In genomic region chr1:3622102-3622501, GRCh38 we compare ENCODE assay signal across 11 cellular contexts. TPM values are rescaled to one million over a fixed set of nuclear protein-coding genes. Genes with fewer than 3 reads are reported as not detected.
DNase-seq lines count a peak whose midpoint lies in the region; ATAC-seq, FAIRE-seq and TF ChIP-seq lines count a peak whose summit lies in the region.
"Not testable (repeated sequence)": the region's sequence is repeated elsewhere in the genome, so short reads cannot be mapped to it uniquely, and the experiment has no call there.
"Had no signal": no experiment of that assay in that cellular context is flagged by ENCODE, and none has a peak within 500 bp of the region (broad histone marks: within the 10 kb centered on the region; RNA-seq: fewer than 3 reads in every experiment).

No MANE protein-coding gene starts in this region.

- TF ChIP-seq EP300 in K562 (IDR thresholded peaks at IDR 0.05; ENCODE audit: low read length): not testable (repeated sequence)

- not testable (repeated sequence) for H3K27me3 ChIP-seq in CD8-positive, alpha-beta T cell (ENCODE audit: insufficient read depth, low read length); naive thymus-derived CD4-positive, alpha-beta T cell (ENCODE audit: control insufficient read depth in 2 of 2, insufficient read depth in 2 of 2, low read length in 2 of 2)
- H3K27me3 ChIP-seq in K562 (ENCODE audit: control insufficient read depth in 2 of 2, insufficient read depth in 2 of 2, low read length in 2 of 2): peaks cover 12 to 40% of the 10 kb centered on the region in 2 experiments; a peak in 4 of 5 replicates

- H3K4me2 ChIP-seq in K562 (ENCODE audit: insufficient read depth, low read length): not testable (repeated sequence)

- POLR2A ChIA-PET in CD8-positive, alpha-beta T cell (lab: Charles Lee); activated CD4-positive, alpha-beta T cell treated with anti-CD3 and anti-CD28 coated beads, Interleukin-2, amount 10 ng/mL, durations not matched to agents 7 days and 5 days (lab: Charles Lee); K562 (lab: Yijun Ruan, JAX): not testable (repeated sequence)
- POLR2A ChIA-PET in naive thymus-derived CD4-positive, alpha-beta T cell (lab: Charles Lee): interaction anchor here (1.1 kb wide), 1 partner anchor 10 kb away, joined by 3 read pairs; the partner anchor contains the start of gene MEGF6

- H3K27ac Mint-ChIP-seq in CD8-positive, alpha-beta T cell; nephron progenitor cell; type B pancreatic cell: not testable (repeated sequence)
- H3K27ac Mint-ChIP-seq in IgD-negative memory B cell (peak overlapping the region in 2 of 3 donors; percentile 14 to 57), glutamatergic neuron (ENCODE audit: unreplicated experiment) (peak overlapping the region; percentile 64)
- peak overlapping the region; percentile 50 for H3K27ac Mint-ChIP-seq in activated CD4-positive, alpha-beta T cell treated with anti-CD3 and anti-CD28 coated beads, Interleukin-2, amount 10 ng/mL, durations not matched to agents 7 days and 5 days
- H3K27ac Mint-ChIP-seq in naive thymus-derived CD4-positive, alpha-beta T cell: peak overlapping the region in 7 of 9 donors; percentile 7 to 98 (median 66)

- CTCF ChIA-PET in CD8-positive, alpha-beta T cell (lab: Charles Lee): interaction anchor here (0.9 to 6.0 kb wide), 9 partner anchors 8 to 169 kb away, joined by 3 to 59 read pairs (median 5); no protein-coding TSS in a partner anchor
- CTCF ChIA-PET in activated CD4-positive, alpha-beta T cell treated with anti-CD3 and anti-CD28 coated beads, Interleukin-2, amount 10 ng/mL, durations not matched to agents 7 days and 5 days (lab: Charles Lee): not testable (repeated sequence)
- CTCF ChIA-PET in K562 (lab: Yijun Ruan, JAX; ENCODE audit: low intra/inter-chr PET ratio): interaction anchor here (0.6 to 1.9 kb wide), 4 partner anchors 130 to 206 kb away, joined by 3 to 8 read pairs (median 6); partner anchors contain the start of gene ARHGEF16
- CTCF ChIA-PET in naive thymus-derived CD4-positive, alpha-beta T cell (lab: Charles Lee): interaction anchor here (0.9 to 5.3 kb wide), 7 partner anchors 57 to 173 kb away, joined by 3 to 39 read pairs (median 3); no protein-coding TSS in a partner anchor

- H2AFZ ChIP-seq in K562 (ENCODE audit: low read depth, low read length): not testable (repeated sequence)

- not testable (repeated sequence) for TF ChIP-seq POLR2A in K562 (conservative IDR thresholded peaks at IDR 0.05)

- in situ Hi-C loops in K562 (cut with MboI): loop anchor here (5.0 kb wide), 1 partner anchor 180 kb away; no protein-coding TSS in a partner anchor

- not testable (repeated sequence) for DNase-seq in CD8-positive, alpha-beta T cell; activated CD4-positive, alpha-beta T cell treated with anti-CD3 and anti-CD28 coated beads, Interleukin-2, amount 10 ng/mL, durations not matched to agents 7 days and 5 days; K562 (ENCODE audit: extremely low read depth in 1 of 4, low spot score in 3 of 4); glutamatergic neuron; naive thymus-derived CD4-positive, alpha-beta T cell; nephron progenitor cell; type B pancreatic cell (ENCODE audit: extremely low spot score, unreplicated experiment)

- peak overlapping the region; percentile 57 for H3K4me3 Mint-ChIP-seq in CD8-positive, alpha-beta T cell
- H3K4me3 Mint-ChIP-seq in IgD-negative memory B cell (peak overlapping the region in 3 of 4 donors; percentile 20 to 63 (median 63)), nephron progenitor cell (peak overlapping the region; percentile 72), type B pancreatic cell (peak overlapping the region; percentile 99)
- not testable (repeated sequence) for H3K4me3 Mint-ChIP-seq in activated CD4-positive, alpha-beta T cell treated with anti-CD3 and anti-CD28 coated beads, Interleukin-2, amount 10 ng/mL, durations not matched to agents 7 days and 5 days; glutamatergic neuron (ENCODE audit: unreplicated experiment)
- H3K4me3 Mint-ChIP-seq in naive thymus-derived CD4-positive, alpha-beta T cell: peak overlapping the region in 9 of 10 donors; percentile 35 to 99 (median 93)

- peaks cover 33% of the 10 kb centered on the region for H3K4me1 ChIP-seq in CD8-positive, alpha-beta T cell (ENCODE audit: insufficient read depth, low read length)
- peaks cover 10 to 33% of the 10 kb centered on the region in 2 experiments; a peak in 4 of 5 replicates for H3K4me1 ChIP-seq in K562 (replicated peaks in 1 of 2; ENCODE audit: control insufficient read depth in 2 of 2, insufficient read depth in 2 of 2, low read length in 2 of 2)
- peaks cover 22 to 26% of the 10 kb centered on the region in 2 donors for H3K4me1 ChIP-seq in naive thymus-derived CD4-positive, alpha-beta T cell (ENCODE audit: control insufficient read depth in 2 of 2, insufficient read depth in 2 of 2, low read length in 2 of 2)

- 3% methylated on average over 9 of the region's 9 CpGs for WGBS in K562 (ENCODE audit: insufficient coverage, low coverage, missing lambda C conversion rate)

- not testable (repeated sequence) for BruUV-seq in K562 (replicated peaks; lab: Mats Ljungman, UMichigan)

- peaks cover 13% of the 10 kb centered on the region; the same call in 1 of the 2 replicates for H4K20me1 ChIP-seq in K562 (replicated peaks; ENCODE audit: control insufficient read depth, insufficient read depth, low read length)

- not testable (repeated sequence) for H3K9ac ChIP-seq in K562 (ENCODE audit: insufficient read depth in 1 of 2, low read depth in 2 of 2, low read length in 2 of 2)

- not testable (repeated sequence) for TF ChIP-seq RAD21 in K562 (CRISPR knock-in tag; conservative IDR thresholded peaks at IDR 0.05 in 1 of 2, IDR thresholded peaks at IDR 0.05 in 1 of 2)

- not testable (repeated sequence) for H3K9me3 ChIP-seq in CD8-positive, alpha-beta T cell (ENCODE audit: low read length); K562 (replicated peaks; ENCODE audit: control insufficient read depth, insufficient read depth, low read depth, low read length); naive thymus-derived CD4-positive, alpha-beta T cell (ENCODE audit: control insufficient read depth in 2 of 3, low read length in 3 of 3)

- FAIRE-seq in K562 (lab: Jason Lieb, UNC): not testable (repeated sequence)

- peaks cover 47% of the 10 kb centered on the region for H3K4me1 Mint-ChIP-seq in CD8-positive, alpha-beta T cell (ENCODE audit: low read depth)
- H3K4me1 Mint-ChIP-seq in IgD-negative memory B cell: peaks cover 26 to 27% (median 26%) of the 10 kb centered on the region in 3 donors
- H3K4me1 Mint-ChIP-seq in activated CD4-positive, alpha-beta T cell treated with anti-CD3 and anti-CD28 coated beads, Interleukin-2, amount 10 ng/mL, durations not matched to agents 7 days and 5 days: peaks cover 39% of the 10 kb centered on the region
- not testable (repeated sequence) for H3K4me1 Mint-ChIP-seq in glutamatergic neuron (ENCODE audit: low read depth, unreplicated experiment)
- peaks cover 33 to 63% (median 48%) of the 10 kb centered on the region in 7 donors for H3K4me1 Mint-ChIP-seq in naive thymus-derived CD4-positive, alpha-beta T cell
- H3K4me1 Mint-ChIP-seq in nephron progenitor cell: peaks cover 54% of the 10 kb centered on the region
- H3K4me1 Mint-ChIP-seq in type B pancreatic cell (ENCODE audit: unreplicated experiment): peaks cover 29% of the 10 kb centered on the region

- H3K79me2 ChIP-seq in K562 (ENCODE audit: control insufficient read depth, insufficient read depth, low read length): not testable (repeated sequence)

- H3K36me3 ChIP-seq in CD8-positive, alpha-beta T cell (ENCODE audit: insufficient read depth, low read length); K562 (ENCODE audit: control insufficient read depth, insufficient read depth, low read length); naive thymus-derived CD4-positive, alpha-beta T cell (ENCODE audit: control insufficient read depth in 2 of 3, insufficient read depth in 3 of 3, low read length in 3 of 3): not testable (repeated sequence)

- not testable (repeated sequence) for H3K27ac ChIP-seq in CD8-positive, alpha-beta T cell (ENCODE audit: low read depth, low read length); K562 (ENCODE audit: extremely low read depth, low read depth, low read length); naive thymus-derived CD4-positive, alpha-beta T cell (ENCODE audit: low read depth, low read length)

- not testable (repeated sequence) for ATAC-seq in CD8-positive, alpha-beta T cell; K562; naive thymus-derived CD4-positive, alpha-beta T cell

- intact Hi-C loops in CD8-positive, alpha-beta T cell (cut with DNase I, micrococcal nuclease): loop anchor here (5.0 to 10.0 kb wide), 4 partner anchors 153 to 1490 kb away; partner anchors contain the start of genes PANK4 (in 1 of the 2), PEX10 (in 1 of the 2) and SMIM1 (in 1 of the 2)
- intact Hi-C loops in K562 (cut with micrococcal nuclease): not testable (repeated sequence)
- intact Hi-C loops in naive thymus-derived CD4-positive, alpha-beta T cell (cut with micrococcal nuclease): loop anchor here (5.0 to 10.0 kb wide), 3 partner anchors 35 to 1097 kb away; partner anchors contain the start of genes PANK4 (in 1 of the 2) and SMIM1 (in 1 of the 2)

- not testable (repeated sequence) for H3K9me1 ChIP-seq in K562 (ENCODE audit: control insufficient read depth, insufficient read depth, low read length)

- not testable (repeated sequence) for H3K4me3 ChIP-seq in CD8-positive, alpha-beta T cell (ENCODE audit: low read depth, low read length); K562; naive thymus-derived CD4-positive, alpha-beta T cell (ENCODE audit: low read length)

- not testable (repeated sequence) for H3K9me3 Mint-ChIP-seq in CD8-positive, alpha-beta T cell; IgD-negative memory B cell; activated CD4-positive, alpha-beta T cell treated with anti-CD3 and anti-CD28 coated beads, Interleukin-2, amount 10 ng/mL, durations not matched to agents 7 days and 5 days; glutamatergic neuron (ENCODE audit: unreplicated experiment); naive thymus-derived CD4-positive, alpha-beta T cell; nephron progenitor cell; type B pancreatic cell

- TF ChIP-seq CTCF in CD8-positive, alpha-beta T cell (IDR thresholded peaks at IDR 0.05); K562 (IDR thresholded peaks at IDR 0.05 in 2 of 3, conservative IDR thresholded peaks at IDR 0.05 in 1 of 3; ENCODE audit: insufficient read depth in 2 of 3, low read depth in 1 of 3, low read length in 3 of 3); glutamatergic neuron (IDR thresholded peaks at IDR 0.05; ENCODE audit: partially characterized antibody, unreplicated experiment); nephron progenitor cell (IDR thresholded peaks at IDR 0.05); type B pancreatic cell (conservative IDR thresholded peaks at IDR 0.05): not testable (repeated sequence)

- H3K27me3 Mint-ChIP-seq in CD8-positive, alpha-beta T cell (ENCODE audit: low read depth); IgD-negative memory B cell; activated CD4-positive, alpha-beta T cell treated with anti-CD3 and anti-CD28 coated beads, Interleukin-2, amount 10 ng/mL, durations not matched to agents 7 days and 5 days; type B pancreatic cell: not testable (repeated sequence)
- H3K27me3 Mint-ChIP-seq in glutamatergic neuron (ENCODE audit: unreplicated experiment): peaks cover 13% of the 10 kb centered on the region
- peaks cover 0 to 13% (median 0%) of the 10 kb centered on the region in 5 donors for H3K27me3 Mint-ChIP-seq in naive thymus-derived CD4-positive, alpha-beta T cell
- peaks cover 43% of the 10 kb centered on the region for H3K27me3 Mint-ChIP-seq in nephron progenitor cell (ENCODE audit: low read depth, poor library complexity)

- H3K36me3 Mint-ChIP-seq in CD8-positive, alpha-beta T cell; IgD-negative memory B cell; activated CD4-positive, alpha-beta T cell treated with anti-CD3 and anti-CD28 coated beads, Interleukin-2, amount 10 ng/mL, durations not matched to agents 7 days and 5 days (ENCODE audit: low read depth); glutamatergic neuron (ENCODE audit: unreplicated experiment); naive thymus-derived CD4-positive, alpha-beta T cell; nephron progenitor cell (ENCODE audit: low read depth); type B pancreatic cell: not testable (repeated sequence)

RNA-seq across cellular contexts. Expression of gene TPRG1L, which starts 2.7 kb away (rescaled TPM):
- total RNA-seq in CD8-positive, alpha-beta T cell: 10 to 100 TPM; 39.0 to 39.8 TPM
- polyA plus RNA-seq in IgD-negative memory B cell (37.8 TPM), K562 (2011; rRNA removed) (9.9 and 11.0 TPM in 2 replicates), K562 (2014; fragmentation: Illumina TruSeq; extraction: Trizol) (9.7 and 10.0 TPM in 2 replicates), K562 (2014; fragmentation: Nextera tagmentation; extraction: Ambion mirVana) (1 to 10 TPM; 1.6 to 1.9 TPM), K562 (2014; rRNA removed) (6.8 and 7.1 TPM in 2 replicates)
- total RNA-seq in activated CD4-positive, alpha-beta T cell treated with anti-CD3 and anti-CD28 coated beads, Interleukin-2, amount 10 ng/mL, durations not matched to agents 7 days and 5 days: 10 to 100 TPM; 13.6 to 14.7 TPM
- 5.9 and 9.5 TPM in 2 replicates for total RNA-seq in K562 (2011; cell fraction: chromatin; rRNA removed; ENCODE audit: low replicate concordance)
- 7.4 and 8.7 TPM in 2 replicates for total RNA-seq in K562 (2011; cell fraction: nucleolus; rRNA removed)
- 7.7 and 9.1 TPM in 2 replicates for total RNA-seq in K562 (2011; cell fraction: nucleoplasm; rRNA removed)
- total RNA-seq in K562 (2014; rRNA removed) (4.6 and 5.1 TPM in 2 replicates), K562 (2014; rRNA removed; fragmentation: Illumina TruSeq; extraction: Trizol) (5.0 and 5.2 TPM in 2 replicates), K562 (2015; rRNA removed; fragmentation: Illumina TruSeq; extraction: Trizol) (5.7 and 6.2 TPM in 2 replicates), K562 (2021) (8.4 and 8.9 TPM in 2 replicates), glutamatergic neuron (ENCODE audit: unreplicated experiment) (43.1 TPM), type B pancreatic cell (ENCODE audit: low replicate concordance) (26.6 and 56.6 TPM in 2 replicates)
- polyA plus RNA-seq in K562 (2011; cell fraction: cytosol; rRNA removed): 10.9 and 11.7 TPM in 2 replicates
- polyA plus RNA-seq in K562 (2011; cell fraction: nucleus; rRNA removed): 6.1 and 6.5 TPM in 2 replicates
- 9.3 and 18.8 TPM in 2 replicates for polyA plus RNA-seq in K562 (2012)
- polyA minus RNA-seq in K562 (2011; rRNA and poly(A)+ RNA removed): 5.7 and 7.5 TPM in 2 replicates
- polyA minus RNA-seq in K562 (2011; cell fraction: cytosol; rRNA and poly(A)+ RNA removed): 5.6 and 7.6 TPM in 2 replicates
- polyA minus RNA-seq in K562 (2011; cell fraction: nucleus; rRNA and poly(A)+ RNA removed): 2.2 and 3.7 TPM in 2 replicates
- total RNA-seq in naive thymus-derived CD4-positive, alpha-beta T cell: 10 to 100 TPM; 15.6 to 61.4 (median 37.8) TPM
- polyA plus RNA-seq in naive thymus-derived CD4-positive, alpha-beta T cell: 10 to 100 TPM; 44.0 to 47.9 TPM

RNA-seq across cellular contexts. Expression of gene MEGF6, which starts 10.8 kb away (rescaled TPM):
- total RNA-seq in CD8-positive, alpha-beta T cell: 10 to 100 TPM; 33.9 to 42.8 TPM
- 2.3 TPM for polyA plus RNA-seq in IgD-negative memory B cell
- total RNA-seq in activated CD4-positive, alpha-beta T cell treated with anti-CD3 and anti-CD28 coated beads, Interleukin-2, amount 10 ng/mL, durations not matched to agents 7 days and 5 days: 10 to 100 TPM; 20.7 to 26.6 TPM
- 0.90 and 2.1 TPM in 2 replicates for total RNA-seq in K562 (2011; cell fraction: chromatin; rRNA removed; ENCODE audit: low replicate concordance)
- total RNA-seq in K562 (2011; cell fraction: nucleolus; rRNA removed): 1.6 and 1.8 TPM in 2 replicates
- total RNA-seq in K562 (2011; cell fraction: nucleoplasm; rRNA removed): 0.73 and 0.99 TPM in 2 replicates
- 0.04 and 0.32 TPM in 2 replicates for total RNA-seq in K562 (2014; rRNA removed)
- total RNA-seq in K562 (2014; rRNA removed; fragmentation: Illumina TruSeq; extraction: Trizol): not detected in 2 replicates
- 0.11 and 0.14 TPM in 2 replicates for total RNA-seq in K562 (2015; rRNA removed; fragmentation: Illumina TruSeq; extraction: Trizol)
- total RNA-seq in K562 (2021): 0.40 and 1.7 TPM in 2 replicates
- polyA plus RNA-seq in K562 (2011; rRNA removed): 0.03 and 0.16 TPM in 2 replicates
- polyA plus RNA-seq in K562 (2011; cell fraction: cytosol; rRNA removed): 0.03 and 0.10 TPM in 2 replicates
- 1.3 and 1.8 TPM in 2 replicates for polyA plus RNA-seq in K562 (2011; cell fraction: nucleus; rRNA removed)
- 0.51 and 14.3 TPM in 2 replicates for polyA plus RNA-seq in K562 (2012)
- 0.04 and 0.24 TPM in 2 replicates for polyA plus RNA-seq in K562 (2014; fragmentation: Illumina TruSeq; extraction: Trizol)
- not detected for polyA plus RNA-seq in K562 (2014; fragmentation: Nextera tagmentation; extraction: Ambion mirVana)
- 0.25 and 0.65 TPM in 2 replicates for polyA plus RNA-seq in K562 (2014; rRNA removed)
- polyA minus RNA-seq in K562 (2011; rRNA and poly(A)+ RNA removed): not detected in 2 replicates
- polyA minus RNA-seq in K562 (2011; cell fraction: cytosol; rRNA and poly(A)+ RNA removed): not detected in 2 replicates
- polyA minus RNA-seq in K562 (2011; cell fraction: nucleus; rRNA and poly(A)+ RNA removed): 0.27 and 0.67 TPM in 2 replicates
- 64.7 TPM for total RNA-seq in glutamatergic neuron (ENCODE audit: unreplicated experiment)
- total RNA-seq in naive thymus-derived CD4-positive, alpha-beta T cell: 100 to 1,000 TPM in 2 of 5 experiments, 10 to 100 TPM in 3; 14.6 to 209 (median 81.3) TPM
- polyA plus RNA-seq in naive thymus-derived CD4-positive, alpha-beta T cell: 10 to 100 TPM in 1 of 2 donors, 1 to 10 TPM in 1; 1.9 to 10.1 TPM
- total RNA-seq in type B pancreatic cell (ENCODE audit: low replicate concordance): 26.7 and 61.7 TPM in 2 replicates

RNA-seq across cellular contexts. Expression of gene WRAP73, which starts 27.8 kb away (rescaled TPM):
- 10 to 100 TPM; 23.7 to 27.5 TPM for total RNA-seq in CD8-positive, alpha-beta T cell
- polyA plus RNA-seq in IgD-negative memory B cell (29.7 TPM), K562 (2011; rRNA removed) (47.1 and 54.8 TPM in 2 replicates), K562 (2014; fragmentation: Illumina TruSeq; extraction: Trizol) (32.5 and 40.4 TPM in 2 replicates), K562 (2014; fragmentation: Nextera tagmentation; extraction: Ambion mirVana) (1 to 10 TPM; 4.3 to 4.7 TPM), K562 (2014; rRNA removed) (51.8 and 55.9 TPM in 2 replicates)
- total RNA-seq in activated CD4-positive, alpha-beta T cell treated with anti-CD3 and anti-CD28 coated beads, Interleukin-2, amount 10 ng/mL, durations not matched to agents 7 days and 5 days: 10 to 100 TPM; 32.6 to 34.8 TPM
- 77.5 and 153 TPM in 2 replicates for total RNA-seq in K562 (2011; cell fraction: chromatin; rRNA removed; ENCODE audit: low replicate concordance)
- total RNA-seq in K562 (2011; cell fraction: nucleolus; rRNA removed): 74.2 and 75.4 TPM in 2 replicates
- 71.3 and 71.5 TPM in 2 replicates for total RNA-seq in K562 (2011; cell fraction: nucleoplasm; rRNA removed)
- total RNA-seq in K562 (2014; rRNA removed) (30.1 and 39.3 TPM in 2 replicates), K562 (2014; rRNA removed; fragmentation: Illumina TruSeq; extraction: Trizol) (11.0 and 14.7 TPM in 2 replicates), K562 (2015; rRNA removed; fragmentation: Illumina TruSeq; extraction: Trizol) (21.3 and 22.1 TPM in 2 replicates), K562 (2021) (30.9 and 34.7 TPM in 2 replicates), glutamatergic neuron (ENCODE audit: unreplicated experiment) (47.7 TPM), type B pancreatic cell (ENCODE audit: low replicate concordance) (22.5 and 26.7 TPM in 2 replicates)
- polyA plus RNA-seq in K562 (2011; cell fraction: cytosol; rRNA removed): 66.9 and 81.5 TPM in 2 replicates
- polyA plus RNA-seq in K562 (2011; cell fraction: nucleus; rRNA removed): 139 and 154 TPM in 2 replicates
- polyA plus RNA-seq in K562 (2012): 30.5 and 35.0 TPM in 2 replicates
- 14.7 and 17.8 TPM in 2 replicates for polyA minus RNA-seq in K562 (2011; rRNA and poly(A)+ RNA removed)
- polyA minus RNA-seq in K562 (2011; cell fraction: cytosol; rRNA and poly(A)+ RNA removed): 18.6 and 19.5 TPM in 2 replicates
- polyA minus RNA-seq in K562 (2011; cell fraction: nucleus; rRNA and poly(A)+ RNA removed): 38.8 and 57.4 TPM in 2 replicates
- 10 to 100 TPM; 28.1 to 42.0 (median 36.3) TPM for total RNA-seq in naive thymus-derived CD4-positive, alpha-beta T cell
- 10 to 100 TPM; 25.5 to 37.4 TPM for polyA plus RNA-seq in naive thymus-derived CD4-positive, alpha-beta T cell

RNA-seq across cellular contexts. Expression of gene TP73, which starts 30.2 kb away (rescaled TPM):
- not detected for total RNA-seq in CD8-positive, alpha-beta T cell
- polyA plus RNA-seq in IgD-negative memory B cell: 0.88 TPM
- 1 to 10 TPM; 2.0 to 2.5 TPM for total RNA-seq in activated CD4-positive, alpha-beta T cell treated with anti-CD3 and anti-CD28 coated beads, Interleukin-2, amount 10 ng/mL, durations not matched to agents 7 days and 5 days
- 4.9 and 25.6 TPM in 2 replicates for total RNA-seq in K562 (2011; cell fraction: chromatin; rRNA removed; ENCODE audit: low replicate concordance)
- total RNA-seq in K562 (2011; cell fraction: nucleolus; rRNA removed): 10.5 and 13.5 TPM in 2 replicates
- total RNA-seq in K562 (2011; cell fraction: nucleoplasm; rRNA removed): 6.2 and 6.6 TPM in 2 replicates
- total RNA-seq in K562 (2014; rRNA removed): 0.49 and 0.50 TPM in 2 replicates
- 0.07 and 0.10 TPM in 2 replicates for total RNA-seq in K562 (2014; rRNA removed; fragmentation: Illumina TruSeq; extraction: Trizol)
- 0.40 and 0.41 TPM in 2 replicates for total RNA-seq in K562 (2015; rRNA removed; fragmentation: Illumina TruSeq; extraction: Trizol)
- 1.3 and 1.6 TPM in 2 replicates for total RNA-seq in K562 (2021)
- polyA plus RNA-seq in K562 (2011; rRNA removed): 0.72 and 1.1 TPM in 2 replicates
- 0.46 and 1.4 TPM in 2 replicates for polyA plus RNA-seq in K562 (2011; cell fraction: cytosol; rRNA removed)
- 5.8 and 13.3 TPM in 2 replicates for polyA plus RNA-seq in K562 (2011; cell fraction: nucleus; rRNA removed)
- 0.87 and 0.90 TPM in 2 replicates for polyA plus RNA-seq in K562 (2012)
- 0.12 and 0.73 TPM in 2 replicates for polyA plus RNA-seq in K562 (2014; fragmentation: Illumina TruSeq; extraction: Trizol)
- polyA plus RNA-seq in K562 (2014; fragmentation: Nextera tagmentation; extraction: Ambion mirVana): not detected
- 0.38 and 1.1 TPM in 2 replicates for polyA plus RNA-seq in K562 (2014; rRNA removed)
- 0.78 and 2.1 TPM in 2 replicates for polyA minus RNA-seq in K562 (2011; rRNA and poly(A)+ RNA removed)
- 1.8 and 2.2 TPM in 2 replicates for polyA minus RNA-seq in K562 (2011; cell fraction: cytosol; rRNA and poly(A)+ RNA removed)
- 5.8 and 11.8 TPM in 2 replicates for polyA minus RNA-seq in K562 (2011; cell fraction: nucleus; rRNA and poly(A)+ RNA removed)
- total RNA-seq in glutamatergic neuron (ENCODE audit: unreplicated experiment): 13.0 TPM
- total RNA-seq in naive thymus-derived CD4-positive, alpha-beta T cell: 1 to 10 TPM in 1 of 5 experiments, under 1 TPM in 2, not detected in 2; 0.15 to 2.4 (median 0.45) TPM
- polyA plus RNA-seq in naive thymus-derived CD4-positive, alpha-beta T cell: under 1 TPM; 0.03 to 0.15 TPM
- total RNA-seq in type B pancreatic cell (ENCODE audit: low replicate concordance): 1.6 TPM in 2 replicates
- total RNA-seq: IMR-90 had no signal
- polyA plus RNA-seq: AG04450, BJ, IMR-90 had no signal
